16 cellular contexts compared by ENCODE assay signal in genomic region chr3:11434697-11435096, GRCh38.
A peak's percentile ranks its signal among the peaks of the same experiment; 100 is the strongest.
DNase-seq lines count a peak whose midpoint lies in the region; ATAC-seq and TF ChIP-seq lines count a peak whose summit lies in the region.
"Had no signal": no experiment of that assay in that cellular context is flagged by ENCODE, and none has a peak within 500 bp of the region (broad histone marks: within the 10 kb centered on the region; RNA-seq: fewer than 3 reads in every experiment).

No MANE protein-coding gene starts in this region.

- in situ Hi-C loops in HAP-1 (cut with MboI; ENCODE audit: low sequenced_read_pairs): no loop called here

- H3K27me3 ChIP-seq in adrenal gland: no peaks in the 10 kb centered on the region
- H3K27me3 ChIP-seq in gastroesophageal sphincter: no peaks in the 10 kb centered on the region
- no peaks in the 10 kb centered on the region for H3K27me3 ChIP-seq in tibial nerve
- no peaks in the 10 kb centered on the region for H3K27me3 ChIP-seq in HAP-1 (ENCODE audit: low read depth)
- H3K27me3 ChIP-seq: Peyer's patch had no signal

- peak overlapping the region in 1 of 3 experiments; percentile 1 for H3K4me3 Mint-ChIP-seq in nephron
- H3K4me3 Mint-ChIP-seq: B cell, WTC11 had no signal

- no peaks in the 10 kb centered on the region for H3K36me3 Mint-ChIP-seq in nephron (ENCODE audit: low read depth)
- H3K36me3 Mint-ChIP-seq: WTC11 had no signal

- intact Hi-C loops in adrenal gland (cut with DNase I): no loop called here

- TF ChIP-seq POLR2A in adrenal gland (IDR thresholded peaks at IDR 0.05): no peak
- no peak for TF ChIP-seq POLR2A in gastroesophageal sphincter (IDR thresholded peaks at IDR 0.05)
- no peak for TF ChIP-seq POLR2A in tibial nerve (IDR thresholded peaks at IDR 0.05)

- WGBS in adrenal gland, 4 donors: 40 to 60% (median 54%) methylated on average over 4 to 5 of the region's 5 CpGs
- WGBS in gastroesophageal sphincter (ENCODE audit: low coverage in 1 of 2), 2 donors: 49 to 80% methylated on average over 3 to 5 of the region's 5 CpGs
- WGBS in tibial nerve, 2 donors: 35 to 47% methylated on average over 5 of the region's 5 CpGs

- no peak overlapping the region for H3K4me3 ChIP-seq in adrenal gland
- no peak overlapping the region for H3K4me3 ChIP-seq in gastroesophageal sphincter
- H3K4me3 ChIP-seq in tibial nerve: no peak overlapping the region
- no peak overlapping the region for H3K4me3 ChIP-seq in HAP-1
- H3K4me3 ChIP-seq: Peyer's patch had no signal

- H3K27ac Mint-ChIP-seq in nephron: peak overlapping the region; percentile 64 to 98 (median 90)
- H3K27ac Mint-ChIP-seq: B cell, progenitor cell of endocrine pancreas, WTC11 had no signal

- H3K4me1 Mint-ChIP-seq in nephron: peaks cover 77% of the 10 kb centered on the region
- H3K4me1 Mint-ChIP-seq: B cell had no signal

- no peaks in the 10 kb centered on the region for H3K27me3 Mint-ChIP-seq in nephron (ENCODE audit: low read depth)
- H3K27me3 Mint-ChIP-seq: B cell, progenitor cell of endocrine pancreas had no signal

- H3K9me3 ChIP-seq in adrenal gland (replicated peaks in 1 of 3) (no peaks in the 10 kb centered on the region), gastroesophageal sphincter (no peaks in the 10 kb centered on the region), tibial nerve (no peaks in the 10 kb centered on the region), HAP-1 (no peaks in the 10 kb centered on the region)
- H3K9me3 ChIP-seq: Peyer's patch had no signal

- TF ChIP-seq CTCF in adrenal gland (IDR thresholded peaks at IDR 0.05) (no peak), gastroesophageal sphincter (IDR thresholded peaks at IDR 0.05) (no peak), nephron (IDR thresholded peaks at IDR 0.05; ENCODE audit: unreplicated experiment in 3 of 3) (no peak), tibial nerve (IDR thresholded peaks at IDR 0.05) (no peak)

- no peak for TF ChIP-seq EP300 in gastroesophageal sphincter (IDR thresholded peaks at IDR 0.05)
- no peak for TF ChIP-seq EP300 in tibial nerve (IDR thresholded peaks at IDR 0.05)

- peak in 2 of 7 donors; percentile 31 to 45 for DNase-seq in adrenal gland
- DNase-seq in tibial nerve (ENCODE audit: low spot score in 2 of 2): no peak
- DNase-seq in activated T-cell treated with anti-CD3 and anti-CD28 coated beads for 4 hours: no peak
- no peak for DNase-seq in HAP-1 (ENCODE audit: low spot score in 2 of 2)
- DNase-seq: activated naive CD4-positive, alpha-beta T cell; DMS 273 treated with DMSO at 0.1 percent for 48 hours; glutamatergic neuron; kidney; NCI-H2029 treated with DMSO at 0.1 percent for 48 hours had no signal

- H3K27ac ChIP-seq in adrenal gland: peak overlapping the region in 4 of 5 donors; percentile 49 to 80 (median 78)
- peak overlapping the region in 3 of 4 donors; percentile 34 to 67 (median 54) for H3K27ac ChIP-seq in gastroesophageal sphincter
- peak overlapping the region; percentile 62 to 90 (median 84) for H3K27ac ChIP-seq in tibial nerve

- H3K36me3 ChIP-seq in adrenal gland (replicated peaks in 1 of 2): no peaks in the 10 kb centered on the region
- no peaks in the 10 kb centered on the region for H3K36me3 ChIP-seq in gastroesophageal sphincter
- H3K36me3 ChIP-seq in tibial nerve: no peaks in the 10 kb centered on the region
- no peaks in the 10 kb centered on the region for H3K36me3 ChIP-seq in HAP-1 (replicated peaks)
- H3K36me3 ChIP-seq: Peyer's patch had no signal

- H3K4me1 ChIP-seq in adrenal gland (replicated peaks in 1 of 2) (peaks cover 17 to 25% of the 10 kb centered on the region in 2 donors), gastroesophageal sphincter (peaks cover 0 to 27% (median 3%) of the 10 kb centered on the region in 3 donors), tibial nerve (peaks cover 0 to 64% (median 25%) of the 10 kb centered on the region in 4 donors), HAP-1 (peaks cover 16% of the 10 kb centered on the region)

- ATAC-seq in gastroesophageal sphincter (peak; percentile 37), HG03039 (IDR thresholded peaks at IDR 0.05; ENCODE audit: unreplicated experiment) (no peak)
- ATAC-seq: WTC11 had no signal

- no peaks in the 10 kb centered on the region for H3K9me3 Mint-ChIP-seq in nephron
- H3K9me3 Mint-ChIP-seq: WTC11 had no signal
